Comparison of ENCODE assay signal across 7 cellular contexts in the genomic region with DNA sequence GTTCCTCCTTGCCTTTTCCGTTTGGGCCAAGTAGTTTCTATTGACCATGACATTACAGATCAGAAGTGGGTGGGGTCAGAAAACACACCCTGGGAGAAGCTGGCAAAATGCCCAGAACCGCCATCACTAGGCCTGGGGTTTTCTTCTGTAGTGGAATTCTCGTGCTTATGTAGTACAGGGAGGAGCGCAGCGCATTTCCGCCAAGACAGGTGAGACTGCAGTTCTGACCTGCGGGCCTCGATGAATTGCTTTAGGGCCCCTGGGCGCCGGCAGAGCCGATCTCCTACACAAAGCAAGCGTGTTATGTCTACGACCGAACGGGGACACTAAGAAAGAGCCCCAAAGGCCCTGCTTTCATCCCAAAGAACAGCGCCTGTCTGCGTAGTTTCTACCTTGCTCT. TPM values are rescaled to one million over a fixed set of nuclear protein-coding genes. Genes with fewer than 3 reads are reported as not detected.
A peak's percentile ranks its signal among the peaks of the same experiment; 100 is the strongest.
DNase-seq lines count a peak whose midpoint lies in the region; ATAC-seq and TF ChIP-seq lines count a peak whose summit lies in the region.
"Not testable (repeated sequence)": the region's sequence is repeated elsewhere in the genome, so short reads cannot be mapped to it uniquely, and the experiment has no call there.

No MANE protein-coding gene starts in this region.

- not testable (repeated sequence) for H3K79me2 ChIP-seq in GM23338 (replicated peaks; ENCODE audit: insufficient read depth)

- not testable (repeated sequence) for TF ChIP-seq POLR2A in suprapubic skin (IDR thresholded peaks at IDR 0.05)

- POLR2A ChIA-PET in T-cell (lab: Charles Lee): not testable (repeated sequence)

- intact Hi-C loops in left colon (cut with DNase I, micrococcal nuclease); mucosa of descending colon (cut with DNase I, micrococcal nuclease): not testable (repeated sequence)

- not testable (repeated sequence) for H3K9me2 ChIP-seq in GM23338 (ENCODE audit: insufficient read depth)

- not testable (repeated sequence) for H3K36me3 Mint-ChIP-seq in GM23338 (ENCODE audit: low read depth); T-cell; activated T-cell treated with anti-CD3 and anti-CD28 coated beads, Interleukin-2, amount 50 U/mL, for 72 hours (ENCODE audit: insufficient read depth in 2 of 2); central memory CD8-positive, alpha-beta T cell (ENCODE audit: insufficient read depth)

- no CpG with 5 or more reads among the region's 17 CpGs for WGBS in suprapubic skin

- not testable (repeated sequence) for H4K20me1 ChIP-seq in GM23338 (replicated peaks; ENCODE audit: insufficient read depth)

- H3K27me3 ChIP-seq in GM23338 (ENCODE audit: insufficient read depth): peaks cover 14% of the 10 kb centered on the region; the same call in 1 of the 2 replicates
- H3K27me3 ChIP-seq in suprapubic skin: not testable (repeated sequence)

- not testable (repeated sequence) for H3K4me3 Mint-ChIP-seq in GM23338; T-cell; activated T-cell treated with anti-CD3 and anti-CD28 coated beads, Interleukin-2, amount 50 U/mL, for 72 hours; central memory CD8-positive, alpha-beta T cell

- not testable (repeated sequence) for DNase-seq in GM23338 (ENCODE audit: low spot score); T-cell; activated T-cell treated with anti-CD3 and anti-CD28 coated beads, Interleukin-2, amount 50 U/mL, for 72 hours; central memory CD8-positive, alpha-beta T cell (ENCODE audit: low spot score in 2 of 2); left colon; mucosa of descending colon; suprapubic skin (ENCODE audit: low spot score in 2 of 2)

- not testable (repeated sequence) for H2AFZ ChIP-seq in GM23338

- H3K9me3 ChIP-seq in mucosa of descending colon, suprapubic skin: not testable (repeated sequence)

- H3K27ac Mint-ChIP-seq in GM23338; T-cell; activated T-cell treated with anti-CD3 and anti-CD28 coated beads, Interleukin-2, amount 50 U/mL, for 72 hours; central memory CD8-positive, alpha-beta T cell (ENCODE audit: low read depth): not testable (repeated sequence)

- not testable (repeated sequence) for H3K9me3 Mint-ChIP-seq in GM23338; T-cell; activated T-cell treated with anti-CD3 and anti-CD28 coated beads, Interleukin-2, amount 50 U/mL, for 72 hours; central memory CD8-positive, alpha-beta T cell

- H3K27ac ChIP-seq in GM23338 (ENCODE audit: low read depth); suprapubic skin: not testable (repeated sequence)

- not testable (repeated sequence) for H3K27me3 Mint-ChIP-seq in GM23338 (ENCODE audit: insufficient read depth, low read depth, poor library complexity); T-cell; activated T-cell treated with anti-CD3 and anti-CD28 coated beads, Interleukin-2, amount 50 U/mL, for 72 hours (ENCODE audit: low read depth); central memory CD8-positive, alpha-beta T cell

- peak; percentile 45 for ATAC-seq in GM23338
- peak in 3 of 4 experiments; percentile 58 to 71 (median 62) for ATAC-seq in T-cell (replicated peaks in 1 of 4)
- ATAC-seq in activated T-cell treated with anti-CD3 and anti-CD28 coated beads, Interleukin-2, amount 50 U/mL, for 72 hours (replicated peaks in 1 of 2): peak; percentile 33 to 52
- peak; percentile 60 for ATAC-seq in central memory CD8-positive, alpha-beta T cell (replicated peaks; ENCODE audit: extremely low read depth, poor library complexity, severe bottlenecking)
- peak; percentile 62 for ATAC-seq in left colon
- peak; percentile 31 for ATAC-seq in mucosa of descending colon

- H3K4me2 ChIP-seq in GM23338: not testable (repeated sequence)

- H3K36me3 ChIP-seq in GM23338 (ENCODE audit: insufficient read depth); mucosa of descending colon (ENCODE audit: low read depth); suprapubic skin: not testable (repeated sequence)

- H3F3A ChIP-seq in GM23338 (replicated peaks; ENCODE audit: low read depth): not testable (repeated sequence)

- H3K4me1 ChIP-seq in GM23338 (ENCODE audit: insufficient read depth); mucosa of descending colon (ENCODE audit: low read depth); suprapubic skin: not testable (repeated sequence)

- CTCF ChIA-PET in T-cell (lab: Charles Lee): not testable (repeated sequence)

- TF ChIP-seq CTCF in GM23338 (conservative IDR thresholded peaks at IDR 0.05; ENCODE audit: low read depth in 2 of 2); mucosa of descending colon (IDR thresholded peaks at IDR 0.05); suprapubic skin (IDR thresholded peaks at IDR 0.05): not testable (repeated sequence)

- H3K4me1 Mint-ChIP-seq in GM23338; T-cell; activated T-cell treated with anti-CD3 and anti-CD28 coated beads, Interleukin-2, amount 50 U/mL, for 72 hours (ENCODE audit: low read depth); central memory CD8-positive, alpha-beta T cell: not testable (repeated sequence)

- TF ChIP-seq EP300 in suprapubic skin (IDR thresholded peaks at IDR 0.05): not testable (repeated sequence)

- not testable (repeated sequence) for H3K4me3 ChIP-seq in GM23338, mucosa of descending colon
- H3K4me3 ChIP-seq in suprapubic skin: peak overlapping the region; percentile 30

RNA-seq across cellular contexts. Expression of a gene that starts 25.9 kb away (rescaled TPM):
- total RNA-seq in GM23338 (2014; rRNA removed; shearing (Covaris generic)): 3.1 TPM in 2 replicates
- 1.9 and 2.0 TPM in 2 replicates for polyA plus RNA-seq in GM23338 (2016; fragmentation: Nextera tagmentation; extraction: Ambion mirVana)
- total RNA-seq in T-cell (10 to 100 TPM; 42.9 to 60.1 (median 45.5) TPM), left colon (10 to 100 TPM; 15.6 to 18.1 TPM), mucosa of descending colon (10 to 100 TPM; 13.4 to 20.7 (median 17.6) TPM), suprapubic skin (10 to 100 TPM in 2 of 4 donors, 1 to 10 TPM in 2; 8.0 to 22.3 (median 10.4) TPM)
- total RNA-seq in activated T-cell treated with anti-CD3 and anti-CD28 coated beads, Interleukin-2, amount 50 U/mL, for 72 hours: 10 to 100 TPM; 22.2 to 23.6 TPM
